Comparison of ENCODE assay signal across 22 cellular contexts in genomic region chr7:158192956-158193355, GRCh38.
"Had no signal": no experiment of that assay in that cellular context is flagged by ENCODE, and none has a peak within 500 bp of the region (broad histone marks: within the 10 kb centered on the region; RNA-seq: fewer than 3 reads in every experiment).

No MANE protein-coding gene starts in this region.

- H3K36me3 ChIP-seq: SJSA1 had no signal

- H3K27me3 ChIP-seq: SJSA1 had no signal

- DNase-seq: KBM-7, MV-4-11, NCI-H1048, NCI-H1105, NCI-H1436 treated with DMSO at 0.1 percent for 48 hours, NCI-H187, NCI-H2029, NCI-H2081 treated with DMSO at 0.1 percent for 48 hours, NCI-H2171, NCI-H226, NCI-H446, NCI-H510A, NCI-H524 treated with DMSO at 0.1 percent for 48 hours, NCI-H774, Right ventricle myocardium superior, RPMI8226, SIG-M5 had no signal

- H3K4me1 ChIP-seq: SJSA1 had no signal

- H3K4me3 ChIP-seq: SJSA1, SK-N-MC had no signal

- H3K27ac ChIP-seq: HL-60, SJSA1, SK-N-MC had no signal

- FAIRE-seq: HTR-8/SVneo, RCC 7860 had no signal
